In genomic region chr15:85639752-85640381, GRCh38 we compare ENCODE assay signal across 9 cellular contexts.
DNase-seq lines count a peak whose midpoint lies in the region; ATAC-seq and TF ChIP-seq lines count a peak whose summit lies in the region.
"Had no signal": no experiment of that assay in that cellular context is flagged by ENCODE, and none has a peak within 500 bp of the region (broad histone marks: within the 10 kb centered on the region; RNA-seq: fewer than 3 reads in every experiment).

No MANE protein-coding gene starts in this region.

- H4K20me1 ChIP-seq in GM23248 (ENCODE audit: insufficient read depth) = no peaks in the 10 kb centered on the region

- H3K36me3 ChIP-seq in GM23248 (ENCODE audit: low read depth) = no peaks in the 10 kb centered on the region
- H3K36me3 ChIP-seq in WERI-Rb-1 = peaks cover 69% of the 10 kb centered on the region
- peaks cover 64% of the 10 kb centered on the region for H3K36me3 ChIP-seq in lower lobe of right lung
- H3K36me3 ChIP-seq in prostate gland = no peaks in the 10 kb centered on the region

- peak; percentile 45 to 68 for ATAC-seq in lower lobe of right lung
- ATAC-seq in HG02885 (IDR thresholded peaks at IDR 0.05; ENCODE audit: poor library complexity, unreplicated experiment) = no peak
- ATAC-seq in left lobe of liver = no peak

- no peak for TF ChIP-seq POLR2A in prostate gland (IDR thresholded peaks at IDR 0.05)

- H2AFZ ChIP-seq in GM23248 = no peak overlapping the region

- peaks cover 34% of the 10 kb centered on the region for H3F3A ChIP-seq in GM23248 (ENCODE audit: insufficient read depth)

- peak; percentile 75 for DNase-seq in GM03348 (ENCODE audit: low spot score)
- DNase-seq in GM23248 = peak; percentile 93
- DNase-seq in WERI-Rb-1 = no peak
- DNase-seq in lower lobe of right lung = no peak
- DNase-seq in prostate gland (ENCODE audit: low spot score) = no peak
- DNase-seq in posterior vena cava (ENCODE audit: low spot score) = no peak
- no peak for DNase-seq in left lobe of liver (ENCODE audit: low spot score)
- DNase-seq: activated CD4-positive, alpha-beta T cell treated with anti-CD3 and anti-CD28 coated beads, Interleukin-2, amount 10 ng/mL, durations not matched to agents 7 days and 5 days had no signal

- peak overlapping the region; percentile 38 for H3K4me2 ChIP-seq in GM23248 (ENCODE audit: unreplicated experiment)

- intact Hi-C loops in lower lobe of right lung (cut with DNase I) = no loop called here
- intact Hi-C loops in prostate gland (cut with DNase I) = no loop called here
- intact Hi-C loops in posterior vena cava (cut with DNase I) = loop anchor here (2.0 to 10.0 kb wide), 2 partner anchors 13 to 545 kb away; no protein-coding TSS in a partner anchor

- H3K4me3 ChIP-seq in GM23248 (no peak overlapping the region; the same call in 1 of the 2 replicates), WERI-Rb-1 (ENCODE audit: low read depth, low read length) (no peak overlapping the region), lower lobe of right lung (no peak overlapping the region), prostate gland (no peak overlapping the region)

- TF ChIP-seq CTCF in WERI-Rb-1 (IDR thresholded peaks at IDR 0.05; ENCODE audit: low read depth, low read length) = no peak
- no peak for TF ChIP-seq CTCF in lower lobe of right lung (IDR thresholded peaks at IDR 0.05)
- TF ChIP-seq CTCF in prostate gland (IDR thresholded peaks at IDR 0.05) = no peak

- WGBS in GM23248 (ENCODE audit: low coverage in 1 of 2, low lambda C conversion rate in 2 of 2, missing lambda C conversion rate in 2 of 2), 2 experiments = 2% methylated on average over 3 of the region's 3 CpGs
- WGBS in prostate gland = 77% methylated on average over 3 of the region's 3 CpGs

- H3K9me2 ChIP-seq in GM23248 (ENCODE audit: insufficient read depth) = no peaks in the 10 kb centered on the region

- peak overlapping the region; percentile 62 for H3K9ac ChIP-seq in GM23248

- H3K27me3 ChIP-seq in GM23248 (replicated peaks; ENCODE audit: insufficient read depth) (no peaks in the 10 kb centered on the region), WERI-Rb-1 (ENCODE audit: insufficient read depth, low read depth, severe bottlenecking) (no peaks in the 10 kb centered on the region), lower lobe of right lung (ENCODE audit: low read depth) (no peaks in the 10 kb centered on the region), prostate gland (replicated peaks; ENCODE audit: insufficient read depth) (no peaks in the 10 kb centered on the region)

- H3K79me2 ChIP-seq in GM23248 (ENCODE audit: insufficient read depth) = peaks cover 90% of the 10 kb centered on the region

- in situ Hi-C loops in GM23248 (cut with MboI) = no loop called here

- H3K9me3 ChIP-seq in GM23248 (ENCODE audit: low read depth) (no peaks in the 10 kb centered on the region), WERI-Rb-1 (ENCODE audit: severe bottlenecking) (no peaks in the 10 kb centered on the region), lower lobe of right lung (no peaks in the 10 kb centered on the region), prostate gland (no peaks in the 10 kb centered on the region)

- H3K27ac ChIP-seq in GM23248 (peak overlapping the region; percentile 79), WERI-Rb-1 (0 out of 2 replicates have a peak overlapping the region, but pooled peaks have one; percentile 23), lower lobe of right lung (no peak overlapping the region), prostate gland (no peak overlapping the region)

- H3K4me1 ChIP-seq in GM23248 (ENCODE audit: insufficient read depth) = peaks cover 36% of the 10 kb centered on the region
- H3K4me1 ChIP-seq in lower lobe of right lung = peaks cover 52% of the 10 kb centered on the region
- H3K4me1 ChIP-seq in prostate gland (replicated peaks) = no peaks in the 10 kb centered on the region

Comparison
In these comparisons a context has a peak if more than half of its experiments do, and no peak if none do; other contexts are left out.
1. DNase-seq: peak in GM03348 (single experiment) and GM23248 (single experiment); none in WERI-Rb-1 (single experiment), lower lobe of right lung (single experiment), prostate gland (single experiment), posterior vena cava (single experiment) and left lobe of liver (single experiment).
2. H3K27ac ChIP-seq: peak in GM23248 (single experiment) and WERI-Rb-1 (single experiment); none in lower lobe of right lung (single experiment) and prostate gland (0 of 2).
3. ATAC-seq: peak in lower lobe of right lung (2 of 2); none in HG02885 (single experiment) and left lobe of liver (single experiment).
4. intact Hi-C loops: an anchor here in posterior vena cava (2.0 to 10.0 kb wide); none called in lower lobe of right lung and prostate gland.